In genomic region chr20:4546786-4547185, GRCh38 we compare ENCODE assay signal across 1 cellular context.
TF ChIP-seq lines count a peak whose summit lies in the region.

No MANE protein-coding gene starts in this region.

TF ChIP-seq in HCT116, 20 proteins besides CTCF, POLR2A, EP300 and RAD21 (continued from another document):
- TF ChIP-seq, protein P1, sequence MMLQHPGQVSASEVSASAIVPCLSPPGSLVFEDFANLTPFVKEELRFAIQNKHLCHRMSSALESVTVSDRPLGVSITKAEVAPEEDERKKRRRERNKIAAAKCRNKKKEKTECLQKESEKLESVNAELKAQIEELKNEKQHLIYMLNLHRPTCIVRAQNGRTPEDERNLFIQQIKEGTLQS (IDR thresholded peaks at IDR 0.05): no peak
